Comparison of ENCODE assay signal across 8 cellular contexts in the genomic region with DNA sequence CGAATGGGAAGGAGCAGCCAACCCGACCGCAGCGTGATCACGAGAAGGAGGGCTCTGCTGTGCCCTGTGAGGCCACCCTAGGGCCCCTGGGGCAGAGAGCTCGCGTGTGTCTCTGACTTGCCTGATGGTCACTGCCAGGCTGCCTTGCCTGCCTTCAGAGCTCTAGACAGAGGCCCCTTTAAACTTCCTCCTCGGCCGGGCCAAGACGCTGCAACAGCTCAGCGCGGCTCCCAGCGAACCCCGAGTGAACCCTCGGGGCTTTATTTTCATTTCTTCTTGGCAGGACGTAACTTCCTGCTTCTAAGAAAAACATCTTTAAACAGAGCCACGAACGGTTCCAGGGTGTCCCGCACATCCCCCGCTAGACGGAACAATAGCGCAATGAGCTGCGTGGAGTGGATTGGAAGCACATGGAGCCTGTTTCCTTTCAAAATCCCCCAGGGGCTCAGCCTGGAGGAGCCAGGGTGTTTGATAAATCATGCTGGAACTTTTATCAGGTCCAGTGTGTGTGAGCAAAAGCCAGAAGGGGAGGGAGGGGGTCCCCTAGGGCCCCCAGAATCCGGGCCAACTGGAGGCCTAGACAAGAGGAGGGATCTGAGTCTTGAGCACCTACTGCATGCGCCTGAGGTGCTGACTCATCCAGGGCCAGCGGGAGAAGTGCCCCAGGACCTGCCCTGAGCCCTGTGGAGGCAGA.
A peak's percentile ranks its signal among the peaks of the same experiment; 100 is the strongest.
DNase-seq lines count a peak whose midpoint lies in the region; ATAC-seq and TF ChIP-seq lines count a peak whose summit lies in the region.

No MANE protein-coding gene starts in this region.

- TF ChIP-seq EP300 in sigmoid colon (IDR thresholded peaks at IDR 0.05), result peak in 1 of 4 donors; percentile 35

- BruUV-seq in A673 (replicated peaks; lab: Mats Ljungman, UMichigan), result no TSS peak
- no TSS peak for BruUV-seq in OCI-LY7 (replicated peaks; lab: Mats Ljungman, UMichigan)

- no peak overlapping the region for H2AFZ ChIP-seq in OCI-LY7 (ENCODE audit: low read length)

- H3K27me3 Mint-ChIP-seq in activated naive CD8-positive, alpha-beta T cell treated with anti-CD3 and anti-CD28 coated beads, Interleukin-2, amount 50 U/mL, for 24 hours, result no peaks in the 10 kb centered on the region

- H3K36me3 ChIP-seq in A673 (ENCODE audit: insufficient read depth, low read length, poor library complexity, severe bottlenecking), result no peaks in the 10 kb centered on the region
- no peaks in the 10 kb centered on the region for H3K36me3 ChIP-seq in left ventricle myocardium inferior
- H3K36me3 ChIP-seq in sigmoid colon, result no peaks in the 10 kb centered on the region
- H3K36me3 ChIP-seq in OCI-LY7 (ENCODE audit: insufficient read depth, low read length), result no peaks in the 10 kb centered on the region

- intact Hi-C loops in A673 (cut with micrococcal nuclease; ENCODE audit: unreplicated experiment), result no loop called here
- intact Hi-C loops in left ventricle myocardium inferior (cut with micrococcal nuclease), result no loop called here
- intact Hi-C loops in sigmoid colon (cut with DNase I), result no loop called here
- intact Hi-C loops in OCI-LY7 (cut with micrococcal nuclease; ENCODE audit: unreplicated experiment), result no loop called here

- CTCF ChIA-PET in A673 (lab: Charles Lee), result no interaction called here
- CTCF ChIA-PET in OCI-LY7 (lab: Charles Lee; ENCODE audit: unreplicated experiment), result no interaction called here

- H3K4me3 Mint-ChIP-seq in activated naive CD8-positive, alpha-beta T cell treated with anti-CD3 and anti-CD28 coated beads, Interleukin-2, amount 50 U/mL, for 24 hours, result peak overlapping the region; percentile 49

- WGBS in sigmoid colon, 2 donors, result 25 to 57% methylated on average over 26 of the region's 26 CpGs

- peak overlapping the region; percentile 87 for H3K27ac Mint-ChIP-seq in activated naive CD8-positive, alpha-beta T cell treated with anti-CD3 and anti-CD28 coated beads, Interleukin-2, amount 50 U/mL, for 24 hours

- DNase-seq in A673 (ENCODE audit: low spot score) (peak; percentile 39), RPMI8226 (peak; percentile 10), left ventricle myocardium inferior (peak; percentile 60), sigmoid colon (peak; percentile 91), SHP77 (lab: John Stamatoyannopoulos, UW) (no peak), NCI-H2107 treated with DMSO at 0.1 percent for 48 hours (lab: John Stamatoyannopoulos, UW; ENCODE audit: unreplicated experiment) (no peak), OCI-LY7 (ENCODE audit: low spot score) (no peak)
- DNase-seq in activated naive CD8-positive, alpha-beta T cell treated with anti-CD3 and anti-CD28 coated beads, Interleukin-2, amount 50 U/mL, for 24 hours, result peak; percentile 37

- TF ChIP-seq POLR2A in sigmoid colon (IDR thresholded peaks at IDR 0.05), result no peak

- H3K27ac ChIP-seq in A673 (ENCODE audit: low read depth, low read length, poor library complexity, severe bottlenecking), result no peak overlapping the region
- H3K27ac ChIP-seq in left ventricle myocardium inferior (replicated peaks), result peak overlapping the region; percentile 48
- H3K27ac ChIP-seq in sigmoid colon, result peak overlapping the region; percentile 34 to 71 (median 58)
- H3K27ac ChIP-seq in OCI-LY7 (ENCODE audit: low read depth, low read length, poor library complexity, severe bottlenecking), result no peak overlapping the region

- H3K9me3 ChIP-seq in A673 (ENCODE audit: low read depth, low read length, poor library complexity, severe bottlenecking) (no peaks in the 10 kb centered on the region), left ventricle myocardium inferior (replicated peaks) (peaks cover 9% of the 10 kb centered on the region), sigmoid colon (no peaks in the 10 kb centered on the region), OCI-LY7 (ENCODE audit: low read length) (peaks cover 5% of the 10 kb centered on the region; the same call in 1 of the 2 replicates)

- no peak for TF ChIP-seq CTCF in A673 (conservative IDR thresholded peaks at IDR 0.05; ENCODE audit: low read depth, low read length)
- no peak for TF ChIP-seq CTCF in left ventricle myocardium inferior (IDR thresholded peaks at IDR 0.05; ENCODE audit: borderline replicate concordance)
- TF ChIP-seq CTCF in sigmoid colon (IDR thresholded peaks at IDR 0.05), result no peak
- TF ChIP-seq CTCF in OCI-LY7 (conservative IDR thresholded peaks at IDR 0.05; ENCODE audit: low read length), result no peak

- H4K20me1 ChIP-seq in OCI-LY7 (ENCODE audit: insufficient read depth, low read length), result no peaks in the 10 kb centered on the region

- H3K4me1 Mint-ChIP-seq in activated naive CD8-positive, alpha-beta T cell treated with anti-CD3 and anti-CD28 coated beads, Interleukin-2, amount 50 U/mL, for 24 hours, result peaks cover 29% of the 10 kb centered on the region

- POLR2A ChIA-PET in A673 (lab: Charles Lee; ENCODE audit: low non-redundant PET) (no interaction called here), OCI-LY7 (lab: Charles Lee) (no interaction called here)

- H3K4me2 ChIP-seq in OCI-LY7 (ENCODE audit: low read length), result no peak overlapping the region

- peak; percentile 57 for ATAC-seq in activated naive CD8-positive, alpha-beta T cell treated with anti-CD3 and anti-CD28 coated beads, Interleukin-2, amount 50 U/mL, for 24 hours

- H3K36me3 Mint-ChIP-seq in activated naive CD8-positive, alpha-beta T cell treated with anti-CD3 and anti-CD28 coated beads, Interleukin-2, amount 50 U/mL, for 24 hours (ENCODE audit: low read depth), result no peaks in the 10 kb centered on the region

- no peaks in the 10 kb centered on the region for H3K79me2 ChIP-seq in OCI-LY7 (ENCODE audit: insufficient read depth, low read depth, low read length)

- H3K9me3 Mint-ChIP-seq in activated naive CD8-positive, alpha-beta T cell treated with anti-CD3 and anti-CD28 coated beads, Interleukin-2, amount 50 U/mL, for 24 hours, result no peaks in the 10 kb centered on the region

- no peaks in the 10 kb centered on the region for H3K27me3 ChIP-seq in A673 (replicated peaks; ENCODE audit: insufficient read depth, low read depth, low read length, poor library complexity)
- H3K27me3 ChIP-seq in left ventricle myocardium inferior (ENCODE audit: low read depth), result peaks cover 47% of the 10 kb centered on the region
- no peaks in the 10 kb centered on the region for H3K27me3 ChIP-seq in sigmoid colon

- no peaks in the 10 kb centered on the region for H3K9me2 ChIP-seq in OCI-LY7 (ENCODE audit: insufficient read depth, low read length)

- H3K4me1 ChIP-seq in A673 (ENCODE audit: insufficient read depth, low read length, poor library complexity, severe bottlenecking) (peaks cover 8% of the 10 kb centered on the region), left ventricle myocardium inferior (peaks cover 18% of the 10 kb centered on the region), sigmoid colon (peaks cover 0 to 26% (median 21%) of the 10 kb centered on the region in 4 donors), OCI-LY7 (ENCODE audit: insufficient read depth, low read length, poor library complexity, severe bottlenecking) (no peaks in the 10 kb centered on the region)

- H3K4me3 ChIP-seq in A673 (ENCODE audit: low read depth, low read length, poor library complexity, severe bottlenecking) (no peak overlapping the region), left ventricle myocardium inferior (peak overlapping the region; percentile 48), sigmoid colon (peak overlapping the region; percentile 11 to 39 (median 26)), OCI-LY7 (ENCODE audit: low read depth, low read length, poor library complexity, severe bottlenecking) (no peak overlapping the region)

Comparison
In these comparisons a context has a peak if more than half of its experiments do, and no peak if none do; other contexts are left out.
1. DNase-seq: peak in A673 (single experiment), RPMI8226 (single experiment), activated naive CD8-positive, alpha-beta T cell treated with anti-CD3 and anti-CD28 coated beads, Interleukin-2, amount 50 U/mL, for 24 hours (single experiment), left ventricle myocardium inferior (single experiment) and sigmoid colon (single experiment); none in SHP77 (0 of 2), NCI-H2107 treated with DMSO at 0.1 percent for 48 hours (single experiment) and OCI-LY7 (single experiment).
2. H3K27ac ChIP-seq: peak in left ventricle myocardium inferior (single experiment) and sigmoid colon (4 of 4); none in A673 (single experiment) and OCI-LY7 (single experiment).
3. H3K4me3 ChIP-seq: peak in left ventricle myocardium inferior (single experiment) and sigmoid colon (4 of 4); none in A673 (single experiment) and OCI-LY7 (single experiment).